8 cellular contexts compared by ENCODE assay signal in the genomic region with DNA sequence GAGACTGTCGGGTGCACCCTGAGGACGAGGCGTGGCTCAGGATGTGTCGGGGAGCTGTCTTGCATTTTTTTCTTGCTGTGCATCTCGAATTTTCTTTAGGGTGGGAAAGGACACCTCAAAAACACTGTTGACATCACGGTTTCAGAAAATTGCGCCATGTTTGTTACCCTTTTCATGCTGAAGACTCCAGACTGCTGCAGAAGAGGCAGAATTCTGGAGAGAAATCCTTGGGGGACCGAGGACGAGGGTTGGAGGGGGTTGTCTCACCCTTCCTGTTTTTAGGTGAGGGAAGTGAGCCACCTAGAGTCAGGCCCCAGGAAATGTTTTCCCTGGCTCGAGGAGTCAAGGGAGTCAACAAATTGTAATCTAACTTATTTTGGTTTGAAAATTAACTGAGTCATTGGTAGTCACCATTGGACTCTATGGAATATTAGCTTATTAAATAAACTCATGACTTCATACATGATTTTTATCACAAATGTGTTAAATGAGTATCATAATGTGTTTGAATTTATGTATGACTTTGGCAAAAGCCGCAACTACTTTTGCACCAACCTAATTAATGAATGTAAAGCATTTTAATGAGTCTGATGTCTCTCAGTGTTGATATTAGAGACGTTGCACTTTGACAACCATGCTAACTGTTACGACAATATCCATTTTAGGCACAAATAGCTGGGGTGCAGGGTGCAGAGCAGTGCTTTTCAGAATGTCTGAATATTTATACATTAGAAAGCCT. TPM values are rescaled to one million over a fixed set of nuclear protein-coding genes. Genes with fewer than 3 reads are reported as not detected.
DNase-seq lines count a peak whose midpoint lies in the region; ATAC-seq and TF ChIP-seq lines count a peak whose summit lies in the region.

No MANE protein-coding gene starts in this region.

- H3K27ac Mint-ChIP-seq in CD4-positive, CD25-positive, alpha-beta regulatory T cell, result peak overlapping the region; percentile 95 to 99 (median 99)
- H3K27ac Mint-ChIP-seq in activated CD8-positive, alpha-beta memory T cell treated with anti-CD3 and anti-CD28 coated beads, Interleukin-2, amount 10 ng/mL, durations not matched to agents 7 days and 5 days, result peak overlapping the region; percentile 97
- H3K27ac Mint-ChIP-seq in stimulated activated memory B cell treated with anti-CD40 and anti-IgM and Interleukin-4, amounts not matched to agents 10 μg/mL and 1 μg/mL and 100 μg/mL, for 72 hours, result peak overlapping the region; percentile 88

- H3K27me3 Mint-ChIP-seq in CD4-positive, CD25-positive, alpha-beta regulatory T cell, result peaks cover 33% of the 10 kb centered on the region
- H3K27me3 Mint-ChIP-seq in activated CD8-positive, alpha-beta memory T cell treated with anti-CD3 and anti-CD28 coated beads, Interleukin-2, amount 10 ng/mL, durations not matched to agents 7 days and 5 days, result peaks cover 25% of the 10 kb centered on the region
- peaks cover 18% of the 10 kb centered on the region for H3K27me3 Mint-ChIP-seq in stimulated activated memory B cell treated with anti-CD40 and anti-IgM and Interleukin-4, amounts not matched to agents 10 μg/mL and 1 μg/mL and 100 μg/mL, for 72 hours

- 6% methylated on average over 11 of the region's 13 CpGs for whole genome bisulfite sequencing in esophagus muscularis mucosa

- H3K36me3 ChIP-seq in CD4-positive, CD25-positive, alpha-beta regulatory T cell (ENCODE audit: control insufficient read depth, insufficient read depth, low read length), result peaks cover 4% of the 10 kb centered on the region
- H3K36me3 ChIP-seq in esophagus muscularis mucosa, result peaks cover 0 to 7% (median under 1%) of the 10 kb centered on the region in 4 donors
- no peaks in the 10 kb centered on the region for H3K36me3 ChIP-seq in muscle layer of duodenum (ENCODE audit: control insufficient read depth in 1 of 2, insufficient read depth in 2 of 2, low read length in 2 of 2)

- TF ChIP-seq CTCF in esophagus muscularis mucosa (IDR thresholded peaks at IDR 0.05), result peak; percentile 74 to 82 (median 75)

- peak overlapping the region; percentile 94 for H3K4me3 ChIP-seq in CD4-positive, CD25-positive, alpha-beta regulatory T cell (ENCODE audit: low read depth, low read length)
- H3K4me3 ChIP-seq in esophagus muscularis mucosa (peak overlapping the region; percentile 78 to 97 (median 86)), muscle layer of duodenum (ENCODE audit: low read depth in 1 of 2, low read length in 2 of 2) (peak overlapping the region; percentile 94 to 97)

- H3K4me1 Mint-ChIP-seq in CD4-positive, CD25-positive, alpha-beta regulatory T cell, result peaks cover 24 to 42% (median 32%) of the 10 kb centered on the region in 4 donors
- H3K4me1 Mint-ChIP-seq in activated CD8-positive, alpha-beta memory T cell treated with anti-CD3 and anti-CD28 coated beads, Interleukin-2, amount 10 ng/mL, durations not matched to agents 7 days and 5 days, result peaks cover 24% of the 10 kb centered on the region
- H3K4me1 Mint-ChIP-seq in stimulated activated memory B cell treated with anti-CD40 and anti-IgM and Interleukin-4, amounts not matched to agents 10 μg/mL and 1 μg/mL and 100 μg/mL, for 72 hours, result peaks cover 28% of the 10 kb centered on the region

- CTCF ChIA-PET in activated CD8-positive, alpha-beta memory T cell treated with anti-CD3 and anti-CD28 coated beads, Interleukin-2, amount 10 ng/mL, durations not matched to agents 7 days and 5 days (lab: Charles Lee), result interaction anchor here (1.0 to 3.7 kb wide), 13 partner anchors 11 to 1806 kb away, joined by 3 to 56 read pairs (median 4); partner anchors contain the start of genes CETN3, MBLAC2 and POLR3G

- H3K9me3 Mint-ChIP-seq in CD4-positive, CD25-positive, alpha-beta regulatory T cell, result peaks cover 0 to 1% (median 0%) of the 10 kb centered on the region in 7 donors
- H3K9me3 Mint-ChIP-seq in activated CD8-positive, alpha-beta memory T cell treated with anti-CD3 and anti-CD28 coated beads, Interleukin-2, amount 10 ng/mL, durations not matched to agents 7 days and 5 days (ENCODE audit: low read depth), result no peaks in the 10 kb centered on the region
- H3K9me3 Mint-ChIP-seq in stimulated activated memory B cell treated with anti-CD40 and anti-IgM and Interleukin-4, amounts not matched to agents 10 μg/mL and 1 μg/mL and 100 μg/mL, for 72 hours, result no peaks in the 10 kb centered on the region

- H3K9me3 ChIP-seq in CD4-positive, CD25-positive, alpha-beta regulatory T cell (ENCODE audit: control insufficient read depth in 2 of 2, low read length in 2 of 2), result no peaks in the 10 kb centered on the region
- H3K9me3 ChIP-seq in esophagus muscularis mucosa, result no peaks in the 10 kb centered on the region
- no peaks in the 10 kb centered on the region for H3K9me3 ChIP-seq in muscle layer of duodenum (ENCODE audit: control insufficient read depth in 1 of 2, low read length in 2 of 2)

- peaks cover 32% of the 10 kb centered on the region for H3K4me1 ChIP-seq in CD4-positive, CD25-positive, alpha-beta regulatory T cell (ENCODE audit: control insufficient read depth, insufficient read depth, low read length, poor library complexity, severe bottlenecking)
- H3K4me1 ChIP-seq in esophagus muscularis mucosa, result peaks cover 11 to 42% (median 40%) of the 10 kb centered on the region in 4 donors
- peaks cover 0 to 20% of the 10 kb centered on the region in 2 donors for H3K4me1 ChIP-seq in muscle layer of duodenum (ENCODE audit: control insufficient read depth in 1 of 2, insufficient read depth in 2 of 2, low read length in 2 of 2)

- H3K27me3 ChIP-seq in CD4-positive, CD25-positive, alpha-beta regulatory T cell (ENCODE audit: control insufficient read depth, insufficient read depth, low read length), result peaks cover 21% of the 10 kb centered on the region
- H3K27me3 ChIP-seq in esophagus muscularis mucosa (peaks cover 0 to 21% (median 0%) of the 10 kb centered on the region in 4 donors), muscle layer of duodenum (ENCODE audit: low read depth, low read length) (no peaks in the 10 kb centered on the region)

- peak overlapping the region; percentile 92 to 100 (median 97) for H3K4me3 Mint-ChIP-seq in CD4-positive, CD25-positive, alpha-beta regulatory T cell
- peak overlapping the region; percentile 89 for H3K4me3 Mint-ChIP-seq in activated CD8-positive, alpha-beta memory T cell treated with anti-CD3 and anti-CD28 coated beads, Interleukin-2, amount 10 ng/mL, durations not matched to agents 7 days and 5 days
- peak overlapping the region; percentile 92 for H3K4me3 Mint-ChIP-seq in stimulated activated memory B cell treated with anti-CD40 and anti-IgM and Interleukin-4, amounts not matched to agents 10 μg/mL and 1 μg/mL and 100 μg/mL, for 72 hours

- intact Hi-C loops in esophagus muscularis mucosa (cut with DNase I), result loop anchor here (1.0 to 2.0 kb wide), 3 partner anchors 56 to 119 kb away; partner anchors contain the start of genes MBLAC2 and POLR3G

- DNase-seq in CD4-positive, CD25-positive, alpha-beta regulatory T cell, result peak in 2 of 3 donors; percentile 81 to 91
- DNase-seq in GM19238 (ENCODE audit: insufficient read length, low spot score) (peak; percentile 19), NCI-H526 (lab: John Stamatoyannopoulos, UW) (peak; percentile 50 to 72), esophagus muscularis mucosa (ENCODE audit: extremely low spot score) (no peak)
- peak; percentile 76 for DNase-seq in activated CD8-positive, alpha-beta memory T cell treated with anti-CD3 and anti-CD28 coated beads, Interleukin-2, amount 10 ng/mL, durations not matched to agents 7 days and 5 days

- H3K36me3 Mint-ChIP-seq in CD4-positive, CD25-positive, alpha-beta regulatory T cell, result peaks cover 1% of the 10 kb centered on the region
- H3K36me3 Mint-ChIP-seq in activated CD8-positive, alpha-beta memory T cell treated with anti-CD3 and anti-CD28 coated beads, Interleukin-2, amount 10 ng/mL, durations not matched to agents 7 days and 5 days, result peaks cover 11% of the 10 kb centered on the region
- peaks cover 11% of the 10 kb centered on the region for H3K36me3 Mint-ChIP-seq in stimulated activated memory B cell treated with anti-CD40 and anti-IgM and Interleukin-4, amounts not matched to agents 10 μg/mL and 1 μg/mL and 100 μg/mL, for 72 hours

- peak overlapping the region; percentile 96 for H3K27ac ChIP-seq in CD4-positive, CD25-positive, alpha-beta regulatory T cell (ENCODE audit: insufficient read depth, low read length, poor library complexity, severe bottlenecking)
- H3K27ac ChIP-seq in esophagus muscularis mucosa (replicated peaks in 1 of 4) (peak overlapping the region; percentile 87 to 94 (median 92)), muscle layer of duodenum (ENCODE audit: low read length) (peak overlapping the region; percentile 88)

- peak; percentile 57 for ATAC-seq in CD4-positive, CD25-positive, alpha-beta regulatory T cell (ENCODE audit: low read depth in 2 of 2)
- peak; percentile 48 for ATAC-seq in HG03378 (IDR thresholded peaks at IDR 0.05; ENCODE audit: unreplicated experiment)
- peak; percentile 37 for ATAC-seq in activated CD8-positive, alpha-beta memory T cell treated with anti-CD3 and anti-CD28 coated beads, Interleukin-2, amount 10 ng/mL, durations not matched to agents 7 days and 5 days
- ATAC-seq in stimulated activated memory B cell treated with anti-CD40 and anti-IgM and Interleukin-4, amounts not matched to agents 10 μg/mL and 1 μg/mL and 100 μg/mL, for 72 hours, result peak; percentile 72

- no peak for TF ChIP-seq POLR2A in esophagus muscularis mucosa (IDR thresholded peaks at IDR 0.05; ENCODE audit: low read depth)

- no peak for TF ChIP-seq EP300 in esophagus muscularis mucosa (IDR thresholded peaks at IDR 0.05)

RNA-seq across cellular contexts. Expression of gene LYSMD3, which starts 0.7 kb away (rescaled TPM):
- 34.4 TPM for total RNA-seq in CD4-positive, CD25-positive, alpha-beta regulatory T cell
- polyA plus RNA-seq in CD4-positive, CD25-positive, alpha-beta regulatory T cell, result 10 to 100 TPM in 3 of 4 donors, 1 to 10 TPM in 1; 8.3 to 12.2 (median 10.6) TPM
- total RNA-seq in activated CD8-positive, alpha-beta memory T cell treated with anti-CD3 and anti-CD28 coated beads, Interleukin-2, amount 10 ng/mL, durations not matched to agents 7 days and 5 days, result 10 to 100 TPM; 15.5 to 16.8 TPM
- total RNA-seq in esophagus muscularis mucosa, result 10 to 100 TPM; 12.9 to 21.2 (median 16.3) TPM

RNA-seq across cellular contexts. Expression of gene ADGRV1, which starts 28.5 kb away (rescaled TPM):
- 0.52 TPM for total RNA-seq in CD4-positive, CD25-positive, alpha-beta regulatory T cell
- under 1 TPM in 1 of 4 donors, not detected in 3; 0.42 TPM for polyA plus RNA-seq in CD4-positive, CD25-positive, alpha-beta regulatory T cell
- total RNA-seq in activated CD8-positive, alpha-beta memory T cell treated with anti-CD3 and anti-CD28 coated beads, Interleukin-2, amount 10 ng/mL, durations not matched to agents 7 days and 5 days, result under 1 TPM in 1 of 2 experiments, not detected in 1; 0.18 TPM
- total RNA-seq in esophagus muscularis mucosa, result 1 to 10 TPM in 1 of 4 donors, under 1 TPM in 3; 0.42 to 1.4 (median 0.54) TPM

RNA-seq across cellular contexts. Expression of gene POLR3G, which starts 55.4 kb away (rescaled TPM):
- total RNA-seq in CD4-positive, CD25-positive, alpha-beta regulatory T cell, result 0.91 TPM
- polyA plus RNA-seq in CD4-positive, CD25-positive, alpha-beta regulatory T cell, result 1 to 10 TPM; 1.2 to 1.9 (median 1.5) TPM
- total RNA-seq in activated CD8-positive, alpha-beta memory T cell treated with anti-CD3 and anti-CD28 coated beads, Interleukin-2, amount 10 ng/mL, durations not matched to agents 7 days and 5 days, result 10 to 100 TPM in 1 of 2 experiments, 1 to 10 TPM in 1; 8.6 to 10.4 TPM
- total RNA-seq in esophagus muscularis mucosa, result 1 to 10 TPM in 3 of 4 donors, under 1 TPM in 1; 0.42 to 2.5 (median 1.4) TPM

RNA-seq across cellular contexts. Expression of gene MBLAC2, which starts 55.5 kb away (rescaled TPM):
- total RNA-seq in CD4-positive, CD25-positive, alpha-beta regulatory T cell, result 4.2 TPM
- 1 to 10 TPM; 2.0 to 5.4 (median 3.6) TPM for polyA plus RNA-seq in CD4-positive, CD25-positive, alpha-beta regulatory T cell
- total RNA-seq in activated CD8-positive, alpha-beta memory T cell treated with anti-CD3 and anti-CD28 coated beads, Interleukin-2, amount 10 ng/mL, durations not matched to agents 7 days and 5 days, result 1 to 10 TPM; 4.7 to 6.0 TPM
- 1 to 10 TPM; 2.2 to 5.6 (median 4.6) TPM for total RNA-seq in esophagus muscularis mucosa
